Comparison of ENCODE assay signal across 23 cellular contexts in the genomic region with DNA sequence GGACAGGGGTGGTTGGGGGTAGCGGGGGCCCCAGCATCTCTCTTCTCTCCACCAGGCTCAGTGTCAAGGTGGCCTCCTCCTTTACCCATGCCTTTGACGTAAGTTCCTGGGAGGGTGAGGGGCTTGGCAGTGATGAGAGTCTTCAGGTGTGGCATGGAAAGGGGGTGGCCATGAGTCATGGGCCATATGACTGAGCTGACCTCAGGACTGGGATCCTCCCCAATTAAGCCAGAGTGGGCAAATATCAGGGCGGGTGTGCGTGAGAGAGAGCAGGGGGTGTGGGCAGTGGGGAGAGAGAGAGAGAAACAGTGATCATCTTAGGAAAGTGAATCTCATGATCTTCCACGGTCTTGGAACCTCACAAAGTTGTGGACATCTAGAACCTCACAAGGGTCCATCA. TPM values are rescaled to one million over a fixed set of nuclear protein-coding genes. Genes with fewer than 3 reads are reported as not detected.
DNase-seq lines count a peak whose midpoint lies in the region; ATAC-seq and TF ChIP-seq lines count a peak whose summit lies in the region.
"Had no signal": no experiment of that assay in that cellular context is flagged by ENCODE, and none has a peak within 500 bp of the region (broad histone marks: within the 10 kb centered on the region; RNA-seq: fewer than 3 reads in every experiment).

No MANE protein-coding gene starts in this region.

- H3K9me3 ChIP-seq in spleen (no peaks in the 10 kb centered on the region), uterus (no peaks in the 10 kb centered on the region)

- no peak for ATAC-seq in HG02763 (IDR thresholded peaks at IDR 0.05; ENCODE audit: unreplicated experiment)
- no peak for ATAC-seq in HG03432 (IDR thresholded peaks at IDR 0.05; ENCODE audit: unreplicated experiment)

- no peak overlapping the region for H3K4me3 ChIP-seq in spleen
- no peak overlapping the region for H3K4me3 ChIP-seq in uterus
- H3K4me3 ChIP-seq: GM12878, GM23248 had no signal

- DNase-seq in Daoy (ENCODE audit: low read depth) (peak; percentile 16), SW480 (ENCODE audit: low spot score) (peak; percentile 31), spleen (peak; percentile 9), uterus (no peak), HK-2 (ENCODE audit: unreplicated experiment) (no peak)
- DNase-seq: 8988T; C1 segment of cervical spinal cord; Calu3; CD4-positive, alpha-beta memory T cell; COR-L47; DMS53; DND-41; EL; GDM1; GM23248; H7; HCEC 1CT had no signal

- no peaks in the 10 kb centered on the region for H3K27me3 ChIP-seq in spleen (replicated peaks in 1 of 7)
- no peaks in the 10 kb centered on the region for H3K27me3 ChIP-seq in uterus

- H3K4me1 ChIP-seq in spleen: no peaks in the 10 kb centered on the region
- no peaks in the 10 kb centered on the region for H3K4me1 ChIP-seq in uterus

- H3K36me3 ChIP-seq in spleen (no peaks in the 10 kb centered on the region), uterus (no peaks in the 10 kb centered on the region)

- intact Hi-C loops in spleen (cut with DNase I; ENCODE audit: low total_unique reads): no loop called here
- intact Hi-C loops in uterus (cut with DNase I; ENCODE audit: low total_unique reads): no loop called here

- TF ChIP-seq POLR2A in spleen (IDR thresholded peaks at IDR 0.05) (no peak), uterus (IDR thresholded peaks at IDR 0.05) (no peak)

- 69 to 93% (median 88%) methylated on average over 5 of the region's 5 CpGs for WGBS in spleen, 5 donors

- TF ChIP-seq CTCF in spleen (IDR thresholded peaks at IDR 0.05 in 8 of 11, conservative IDR thresholded peaks at IDR 0.05 in 3 of 11) (no peak), uterus (IDR thresholded peaks at IDR 0.05) (no peak)

- H3K27ac ChIP-seq in spleen (no peak overlapping the region), uterus (no peak overlapping the region)
- H3K27ac ChIP-seq: GM23248 had no signal

RNA-seq across cellular contexts. Expression of a gene that starts 8.2 kb away (rescaled TPM):
- not detected in 2 replicates for total RNA-seq in Daoy (2014; rRNA removed; shearing (Covaris generic))
- not detected for total RNA-seq in spleen
- not detected for polyA plus RNA-seq in spleen
- not detected for total RNA-seq in uterus
- total RNA-seq: A673; Calu3; CD4-positive, alpha-beta memory T cell; GM12878; GM23248; H1; H7 had no signal
- polyA plus RNA-seq: BJ; CD4-positive, alpha-beta memory T cell; GM23248; H1 had no signal

RNA-seq across cellular contexts. Expression of a gene that starts 17.5 kb away (rescaled TPM):
- total RNA-seq in Daoy (2014; rRNA removed; shearing (Covaris generic)): not detected in 2 replicates
- total RNA-seq in spleen: not detected
- not detected for polyA plus RNA-seq in spleen
- not detected for total RNA-seq in uterus
- total RNA-seq: A673; Calu3; CD4-positive, alpha-beta memory T cell; GM12878; GM23248; H1; H7 had no signal
- polyA plus RNA-seq: BJ; CD4-positive, alpha-beta memory T cell; GM12878; GM23248; H1 had no signal

RNA-seq across cellular contexts. Expression of a gene that starts 39.8 kb away (rescaled TPM):
- total RNA-seq in Daoy (2014; rRNA removed; shearing (Covaris generic)): not detected in 2 replicates
- not detected for total RNA-seq in spleen
- polyA plus RNA-seq in spleen: not detected
- total RNA-seq in uterus: not detected
- total RNA-seq: A673; Calu3; CD4-positive, alpha-beta memory T cell; GM12878; GM23248; H1; H7 had no signal
- polyA plus RNA-seq: BJ; CD4-positive, alpha-beta memory T cell; GM12878; GM23248; H1 had no signal

Comparison
In these comparisons a context has a peak if more than half of its experiments do, and no peak if none do; other contexts are left out.
1. DNase-seq: peak in Daoy (single experiment), SW480 (single experiment) and spleen (single experiment); none in uterus (0 of 2) and HK-2 (single experiment).